10 cellular contexts compared by ENCODE assay signal in genomic region chr6:139587469-139587868, GRCh38.
A peak's percentile ranks its signal among the peaks of the same experiment; 100 is the strongest.
DNase-seq lines count a peak whose midpoint lies in the region; ATAC-seq and TF ChIP-seq lines count a peak whose summit lies in the region.
"Had no signal": no experiment of that assay in that cellular context is flagged by ENCODE, and none has a peak within 500 bp of the region (broad histone marks: within the 10 kb centered on the region; RNA-seq: fewer than 3 reads in every experiment).

No MANE protein-coding gene starts in this region.

- H3K79me2 ChIP-seq in osteoblast (ENCODE audit: insufficient read depth, low read length) (no peaks in the 10 kb centered on the region), neural progenitor cell (ENCODE audit: low read depth) (no peaks in the 10 kb centered on the region)

- H2AFZ ChIP-seq in osteoblast (ENCODE audit: low read length) (no peak overlapping the region), neural progenitor cell (replicated peaks) (no peak overlapping the region)

- H3K27me3 Mint-ChIP-seq in neural progenitor cell (ENCODE audit: insufficient read depth, low read depth) (peaks cover 6% of the 10 kb centered on the region), natural killer cell (ENCODE audit: low read depth in 2 of 2) (peaks cover 6 to 13% of the 10 kb centered on the region in 2 donors)

- H3K4me3 ChIP-seq in AG10803 (ENCODE audit: low read length) (no peak overlapping the region), MG63 (no peak overlapping the region), osteoblast (ENCODE audit: insufficient read depth, low read length) (no peak overlapping the region), neural progenitor cell (no peak overlapping the region)

- H3K36me3 Mint-ChIP-seq in neural progenitor cell (no peaks in the 10 kb centered on the region), natural killer cell (no peaks in the 10 kb centered on the region)

- H3K4me3 Mint-ChIP-seq in neural progenitor cell, result no peak overlapping the region
- H3K4me3 Mint-ChIP-seq in natural killer cell, result no peak overlapping the region
- H3K4me3 Mint-ChIP-seq: activated B cell treated with CpG ODN at 0.5 μM for 24 hours had no signal

- H3K27ac Mint-ChIP-seq in neural progenitor cell (no peak overlapping the region), natural killer cell (no peak overlapping the region)
- H3K27ac Mint-ChIP-seq: activated B cell treated with CpG ODN at 0.5 μM for 24 hours had no signal

- H3K27me3 ChIP-seq in MG63 (no peaks in the 10 kb centered on the region), osteoblast (ENCODE audit: insufficient read depth, low read length) (no peaks in the 10 kb centered on the region), neural progenitor cell (no peaks in the 10 kb centered on the region)

- no peak for TF ChIP-seq CTCF in AG10803 (conservative IDR thresholded peaks at IDR 0.05; ENCODE audit: low read length)
- no peak for TF ChIP-seq CTCF in osteoblast (IDR thresholded peaks at IDR 0.05; ENCODE audit: extremely low read depth, low read depth, low read length)
- TF ChIP-seq CTCF in neural progenitor cell (IDR thresholded peaks at IDR 0.05), result no peak
- no peak for TF ChIP-seq CTCF in natural killer cell (IDR thresholded peaks at IDR 0.05)

- H3K9ac ChIP-seq in neural progenitor cell, result no peak overlapping the region

- no peak for ATAC-seq in GM18868 (IDR thresholded peaks at IDR 0.05; ENCODE audit: unreplicated experiment)
- ATAC-seq in natural killer cell, result no peak

- H3K4me2 ChIP-seq in osteoblast (ENCODE audit: insufficient read depth, low read length) (peak overlapping the region; percentile 27), neural progenitor cell (no peak overlapping the region)

- H3K36me3 ChIP-seq in MG63 (no peaks in the 10 kb centered on the region), osteoblast (ENCODE audit: insufficient read depth, low read length) (no peaks in the 10 kb centered on the region), neural progenitor cell (no peaks in the 10 kb centered on the region)

- peaks cover 12% of the 10 kb centered on the region for H3F3A ChIP-seq in neural progenitor cell (ENCODE audit: low read depth)

- no peaks in the 10 kb centered on the region for H4K20me1 ChIP-seq in osteoblast (ENCODE audit: insufficient read depth, low read length)
- no peaks in the 10 kb centered on the region for H4K20me1 ChIP-seq in neural progenitor cell (ENCODE audit: low read depth)

- intact Hi-C loops in natural killer cell (cut with micrococcal nuclease), result no loop called here

- H3K9me3 Mint-ChIP-seq in neural progenitor cell (no peaks in the 10 kb centered on the region), natural killer cell (no peaks in the 10 kb centered on the region)
- H3K9me3 Mint-ChIP-seq: activated B cell treated with CpG ODN at 0.5 μM for 24 hours had no signal

- H3K9me3 ChIP-seq in MG63 (no peaks in the 10 kb centered on the region; the same call in 1 of the 2 replicates), osteoblast (ENCODE audit: low read depth, low read length) (no peaks in the 10 kb centered on the region), neural progenitor cell (ENCODE audit: low read depth) (no peaks in the 10 kb centered on the region)

- peaks cover 30% of the 10 kb centered on the region for H3K4me1 ChIP-seq in osteoblast (ENCODE audit: insufficient read depth, low read length)
- peaks cover 45% of the 10 kb centered on the region for H3K4me1 ChIP-seq in neural progenitor cell

- H3K4me1 Mint-ChIP-seq in neural progenitor cell, result peaks cover 27% of the 10 kb centered on the region
- H3K4me1 Mint-ChIP-seq in natural killer cell, result no peaks in the 10 kb centered on the region
- H3K4me1 Mint-ChIP-seq: activated B cell treated with CpG ODN at 0.5 μM for 24 hours had no signal

- H3K27ac ChIP-seq in osteoblast (ENCODE audit: low read depth, low read length) (peak overlapping the region; percentile 88), neural progenitor cell (no peak overlapping the region)

- DNase-seq in AG10803 (ENCODE audit: low read depth) (peak; percentile 96), MG63 (peak; percentile 66), epidermal melanocyte (ENCODE audit: insufficient read length, low spot score) (peak; percentile 24), osteoblast (ENCODE audit: insufficient read length, low spot score, missing footprints) (no peak), midbrain (lab: John Stamatoyannopoulos, UW) (no peak), neural progenitor cell (ENCODE audit: low spot score) (no peak), natural killer cell (no peak)
- DNase-seq: activated B cell treated with CpG ODN at 0.5 μM for 24 hours, aorta had no signal

Comparison
In these comparisons a context has a peak if more than half of its experiments do, and no peak if none do; other contexts are left out.
1. DNase-seq: peak in AG10803 (single experiment), MG63 (single experiment) and epidermal melanocyte (single experiment); none in osteoblast (single experiment), midbrain (single experiment), neural progenitor cell (single experiment) and natural killer cell (single experiment).